In genomic region chr1:62159940-62160348, GRCh38 we compare ENCODE assay signal across 1 cellular context.
A peak's percentile ranks its signal among the peaks of the same experiment; 100 is the strongest.
TF ChIP-seq lines count a peak whose summit lies in the region.

No MANE protein-coding gene starts in this region.

TF ChIP-seq in GM12878, 131 proteins besides CTCF, POLR2A, EP300 and RAD21 (continued from another document):
- TF ChIP-seq, protein P1, sequence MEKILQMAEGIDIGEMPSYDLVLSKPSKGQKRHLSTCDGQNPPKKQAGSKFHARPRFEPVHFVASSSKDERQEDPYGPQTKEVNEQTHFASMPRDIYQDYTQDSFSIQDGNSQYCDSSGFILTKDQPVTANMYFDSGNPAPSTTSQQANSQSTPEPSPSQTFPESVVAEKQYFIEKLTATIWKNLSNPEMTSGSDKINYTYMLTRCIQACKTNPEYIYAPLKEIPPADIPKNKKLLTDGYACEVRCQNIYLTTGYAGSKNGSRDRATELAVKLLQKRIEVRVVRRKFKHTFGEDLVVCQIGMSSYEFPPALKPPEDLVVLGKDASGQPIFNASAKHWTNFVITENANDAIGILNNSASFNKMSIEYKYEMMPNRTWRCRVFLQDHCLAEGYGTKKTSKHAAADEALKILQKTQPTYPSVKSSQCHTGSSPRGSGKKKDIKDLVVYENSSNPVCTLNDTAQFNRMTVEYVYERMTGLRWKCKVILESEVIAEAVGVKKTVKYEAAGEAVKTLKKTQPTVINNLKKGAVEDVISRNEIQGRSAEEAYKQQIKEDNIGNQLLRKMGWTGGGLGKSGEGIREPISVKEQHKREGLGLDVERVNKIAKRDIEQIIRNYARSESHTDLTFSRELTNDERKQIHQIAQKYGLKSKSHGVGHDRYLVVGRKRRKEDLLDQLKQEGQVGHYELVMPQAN (conservative IDR thresholded peaks at IDR 0.05), result no peak
- TF ChIP-seq MYC (IDR thresholded peaks at IDR 0.05; ENCODE audit: insufficient read depth, insufficient read length, insufficient replicate concordance, low read length, severe bottlenecking) (no peak), RFX5 (IDR thresholded peaks at IDR 0.05; ENCODE audit: low read depth, low read length) (no peak), CHD2 (IDR thresholded peaks at IDR 0.05; ENCODE audit: borderline replicate concordance, low read depth, low read length) (no peak), PAX8 (IDR thresholded peaks at IDR 0.05) (no peak), NFIC (IDR thresholded peaks at IDR 0.05; ENCODE audit: low read depth, low read length) (peak; percentile 58; the same call in 1 of the 2 replicates)
